Comparison of ENCODE assay signal across 6 cellular contexts in the genomic region with DNA sequence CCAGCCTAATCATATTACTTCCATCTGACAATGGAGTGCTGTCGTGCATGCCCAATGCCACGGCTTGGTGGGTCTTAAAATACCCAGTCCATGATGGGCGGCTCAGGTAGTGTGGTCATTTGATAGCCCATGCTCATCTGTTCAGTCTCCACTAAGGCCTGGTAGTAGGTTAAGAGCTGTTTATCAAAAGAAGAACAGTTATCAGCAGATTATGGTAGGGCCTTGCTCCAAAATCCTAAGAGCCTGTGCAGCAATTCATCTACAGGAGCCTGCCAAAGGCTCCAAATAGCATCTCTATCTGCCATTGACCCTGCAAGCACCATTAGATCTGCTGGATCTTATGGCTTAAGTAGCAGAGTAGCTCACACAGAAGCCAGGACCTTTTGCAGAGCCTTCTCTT. TPM values are rescaled to one million over a fixed set of nuclear protein-coding genes. Genes with fewer than 3 reads are reported as not detected.
"Had no signal": no experiment of that assay in that cellular context is flagged by ENCODE, and none has a peak within 500 bp of the region (broad histone marks: within the 10 kb centered on the region; RNA-seq: fewer than 3 reads in every experiment).

No MANE protein-coding gene starts in this region.

- H3K4me3 ChIP-seq: K562 had no signal

- H3K27ac ChIP-seq: HL-60 had no signal

- ATAC-seq: HepG2, K562 had no signal

- DNase-seq: IMR-90 had no signal

RNA-seq across cellular contexts. Expression of a gene that starts 21.8 kb away (rescaled TPM):
- total RNA-seq: HepG2, HT-29, HT1080, K562 had no signal
